1 cellular context compared by ENCODE assay signal in the genomic region with DNA sequence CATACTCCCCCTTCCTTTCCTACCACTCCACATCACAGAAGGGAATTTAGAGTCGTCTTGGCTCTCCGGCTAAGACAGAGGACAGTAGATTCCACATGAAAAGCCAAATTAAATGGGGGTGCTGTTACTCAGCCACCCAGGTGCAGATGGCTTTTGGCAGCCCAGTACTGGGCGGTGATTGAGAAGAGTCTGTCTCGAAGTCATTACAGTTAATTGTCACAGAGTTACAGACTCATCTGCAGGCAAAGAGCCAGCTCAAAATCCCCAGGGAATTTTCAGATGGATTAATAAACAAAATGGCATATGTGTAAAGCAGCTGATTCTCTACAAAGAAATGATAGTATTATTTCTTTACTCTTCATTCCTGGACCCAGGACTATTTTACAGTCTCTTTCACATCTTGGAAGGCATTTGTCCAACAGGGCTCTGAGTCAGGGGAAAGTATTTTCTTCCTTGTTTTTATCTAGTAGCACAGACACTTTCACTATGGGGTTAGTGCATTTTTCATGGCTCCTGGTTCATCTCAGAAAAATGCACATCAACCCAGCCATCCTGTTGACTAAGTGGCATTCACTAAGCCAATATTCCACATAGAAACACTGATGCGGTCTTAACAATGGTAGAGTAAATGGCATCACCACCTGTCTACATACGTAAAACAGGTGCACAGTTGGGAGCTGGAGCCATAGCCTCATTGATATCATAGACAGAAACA.
A peak's percentile ranks its signal among the peaks of the same experiment; 100 is the strongest.
TF ChIP-seq lines count a peak whose summit lies in the region.

No MANE protein-coding gene starts in this region.

TF ChIP-seq in SK-N-SH, 30 proteins besides CTCF, POLR2A, EP300 and RAD21 (continued from another document):
- peak; percentile 68 for TF ChIP-seq PBX3 (IDR thresholded peaks at IDR 0.05)
- no peak for TF ChIP-seq FOXM1 (IDR thresholded peaks at IDR 0.05; ENCODE audit: low read depth)
- no peak for TF ChIP-seq MXI1 (IDR thresholded peaks at IDR 0.05; ENCODE audit: low read depth, low read length)
- TF ChIP-seq TEAD4 (IDR thresholded peaks at IDR 0.05; ENCODE audit: borderline replicate concordance, insufficient read depth), result peak; percentile 82
- TF ChIP-seq, protein P1, sequence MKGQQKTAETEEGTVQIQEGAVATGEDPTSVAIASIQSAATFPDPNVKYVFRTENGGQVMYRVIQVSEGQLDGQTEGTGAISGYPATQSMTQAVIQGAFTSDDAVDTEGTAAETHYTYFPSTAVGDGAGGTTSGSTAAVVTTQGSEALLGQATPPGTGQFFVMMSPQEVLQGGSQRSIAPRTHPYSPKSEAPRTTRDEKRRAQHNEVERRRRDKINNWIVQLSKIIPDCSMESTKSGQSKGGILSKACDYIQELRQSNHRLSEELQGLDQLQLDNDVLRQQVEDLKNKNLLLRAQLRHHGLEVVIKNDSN (IDR thresholded peaks at IDR 0.05; ENCODE audit: borderline replicate concordance, low read depth), result no peak
- TF ChIP-seq NFIC (IDR thresholded peaks at IDR 0.05; ENCODE audit: borderline replicate concordance), result peak; percentile 83; the same call in 1 of the 2 replicates
- TF ChIP-seq FOXJ3 (CRISPR knock-in tag; IDR thresholded peaks at IDR 0.05), result no peak
- peak; percentile 66; the same call in 1 of the 2 replicates for TF ChIP-seq POLR2AphosphoS5 (IDR thresholded peaks at IDR 0.05; ENCODE audit: low read depth, low read length)
- TF ChIP-seq RXRA (IDR thresholded peaks at IDR 0.05; ENCODE audit: borderline replicate concordance, low read depth), result peak; percentile 67; the same call in 1 of the 2 replicates
- no peak for TF ChIP-seq TAF1 (IDR thresholded peaks at IDR 0.05; ENCODE audit: borderline replicate concordance, low read depth, low read length)
- peak; percentile 91 for TF ChIP-seq TCF12 (IDR thresholded peaks at IDR 0.05)
- TF ChIP-seq FOSL2 (IDR thresholded peaks at IDR 0.05; ENCODE audit: borderline replicate concordance, low read depth), result peak; percentile 87; the same call in 1 of the 2 replicates
- TF ChIP-seq USF2 (IDR thresholded peaks at IDR 0.05; ENCODE audit: borderline replicate concordance, low read depth, low read length), result no peak
